Comparison of ENCODE assay signal across 8 cellular contexts in the genomic region with DNA sequence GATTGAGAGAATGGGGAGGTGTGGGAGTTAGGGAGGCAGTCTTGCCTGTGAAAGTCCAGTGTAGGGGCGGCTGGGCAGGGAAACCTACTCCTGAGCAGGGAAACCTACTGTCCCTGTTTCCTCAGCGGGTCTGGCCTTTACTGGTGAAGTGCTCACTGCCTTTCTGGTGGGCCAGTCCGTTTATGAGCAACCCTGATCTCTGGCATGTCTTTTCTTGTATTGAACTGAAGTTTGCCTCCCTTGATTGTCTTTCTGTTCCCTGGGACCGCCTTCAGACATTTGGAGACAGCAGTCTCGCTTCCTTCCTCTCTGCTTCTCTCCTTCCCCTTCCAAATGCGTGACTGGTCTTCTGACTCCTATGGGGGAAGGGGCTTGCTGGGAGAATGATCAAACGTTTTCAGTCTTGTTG. TPM values are rescaled to one million over a fixed set of nuclear protein-coding genes. Genes with fewer than 3 reads are reported as not detected.
A peak's percentile ranks its signal among the peaks of the same experiment; 100 is the strongest.
DNase-seq lines count a peak whose midpoint lies in the region; ATAC-seq, FAIRE-seq and TF ChIP-seq lines count a peak whose summit lies in the region.

No MANE protein-coding gene starts in this region.

- ATAC-seq in K562 (no peak), GM19023 (IDR thresholded peaks at IDR 0.05; ENCODE audit: unreplicated experiment) (no peak)

- peaks cover 7% of the 10 kb centered on the region for H4K20me1 ChIP-seq in K562 (replicated peaks; ENCODE audit: control insufficient read depth, insufficient read depth, low read length)

- peak overlapping the region; percentile 27 to 76; a peak in 2 of 4 replicates for H3K9ac ChIP-seq in K562 (ENCODE audit: insufficient read depth in 1 of 2, low read depth in 2 of 2, low read length in 2 of 2)

- H3K9me3 ChIP-seq in K562 (replicated peaks; ENCODE audit: control insufficient read depth, insufficient read depth, low read depth, low read length), result no peaks in the 10 kb centered on the region

- DNase-seq in Ammon's horn (ENCODE audit: low spot score) (peak; percentile 73), LHCN-M2 (ENCODE audit: low read depth) (peak; percentile 37), K562 (ENCODE audit: extremely low read depth in 1 of 4, low spot score in 3 of 4) (peak in 2 of 4 experiments; percentile 22 to 24), superior temporal gyrus (ENCODE audit: extremely low spot score) (peak; percentile 54), NCI-H146 (lab: John Stamatoyannopoulos, UW) (no peak), GF-D8 (lab: John Stamatoyannopoulos, UW) (no peak)

- peak; percentile 48 for FAIRE-seq in K562 (lab: Jason Lieb, UNC)

- no peak for TF ChIP-seq EP300 in K562 (IDR thresholded peaks at IDR 0.05; ENCODE audit: low read length)

- H3K27ac ChIP-seq in K562 (ENCODE audit: extremely low read depth, low read depth, low read length) (no peak overlapping the region; the same call in 2 of the 3 replicates), layer of hippocampus (ENCODE audit: low read depth, low read length) (peak overlapping the region; percentile 91)

- WGBS in K562 (ENCODE audit: insufficient coverage, low coverage, missing lambda C conversion rate), result 17% methylated on average over 7 of the region's 7 CpGs

- no peak for TF ChIP-seq RAD21 in K562 (CRISPR knock-in tag; conservative IDR thresholded peaks at IDR 0.05 in 1 of 2, IDR thresholded peaks at IDR 0.05 in 1 of 2)

- intact Hi-C loops in K562 (cut with micrococcal nuclease), result no loop called here

- peak overlapping the region; percentile 76 for H3K4me2 ChIP-seq in K562 (ENCODE audit: insufficient read depth, low read length)

- H3K9me1 ChIP-seq in K562 (ENCODE audit: control insufficient read depth, insufficient read depth, low read length), result no peaks in the 10 kb centered on the region

- H3K27me3 ChIP-seq in K562 (ENCODE audit: control insufficient read depth in 2 of 2, insufficient read depth in 2 of 2, low read length in 2 of 2), result no peaks in the 10 kb centered on the region
- H3K27me3 ChIP-seq in layer of hippocampus (ENCODE audit: control insufficient read depth, insufficient read depth, low read length), result no peaks in the 10 kb centered on the region

- TF ChIP-seq POLR2A in K562 (conservative IDR thresholded peaks at IDR 0.05), result no peak

- no peak overlapping the region for H2AFZ ChIP-seq in K562 (ENCODE audit: low read depth, low read length)

- H3K4me1 ChIP-seq in K562 (replicated peaks in 1 of 2; ENCODE audit: control insufficient read depth in 2 of 2, insufficient read depth in 2 of 2, low read length in 2 of 2), result peaks cover 8 to 26% of the 10 kb centered on the region in 2 experiments; a peak in 4 of 5 replicates

- TSS peak; percentile 12 for BruUV-seq in K562 (replicated peaks; lab: Mats Ljungman, UMichigan)

- H3K36me3 ChIP-seq in K562 (ENCODE audit: control insufficient read depth, insufficient read depth, low read length), result peaks cover 8% of the 10 kb centered on the region; the same call in 1 of the 3 replicates

- CTCF ChIA-PET in K562 (lab: Yijun Ruan, JAX; ENCODE audit: low intra/inter-chr PET ratio), result no interaction called here

- POLR2A ChIA-PET in K562 (lab: Yijun Ruan, JAX), result no interaction called here

- peak overlapping the region; percentile 29 for H3K4me3 ChIP-seq in K562

- H3K79me2 ChIP-seq in K562 (ENCODE audit: control insufficient read depth, insufficient read depth, low read length), result peaks cover 32% of the 10 kb centered on the region

- in situ Hi-C loops in K562 (cut with MboI), result no loop called here

- no peak for TF ChIP-seq CTCF in K562 (IDR thresholded peaks at IDR 0.05 in 2 of 3, conservative IDR thresholded peaks at IDR 0.05 in 1 of 3; ENCODE audit: insufficient read depth in 2 of 3, low read depth in 1 of 3, low read length in 3 of 3)

TF ChIP-seq in K562, 482 proteins besides CTCF, POLR2A, EP300 and RAD21:
- TF ChIP-seq SMARCC2 (IDR thresholded peaks at IDR 0.05; ENCODE audit: low read depth) (no peak), E2F3 (CRISPR knock-in tag; IDR thresholded peaks at IDR 0.05) (no peak), PYGO2 (tag; IDR thresholded peaks at IDR 0.05) (no peak), MAZ (CRISPR knock-in tag; conservative IDR thresholded peaks at IDR 0.05 in 1 of 2, IDR thresholded peaks at IDR 0.05 in 1 of 2) (no peak), RBM22 (IDR thresholded peaks at IDR 0.05; ENCODE audit: low read depth, low read length, poor library complexity, severe bottlenecking) (no peak), MTA2 (IDR thresholded peaks at IDR 0.05; ENCODE audit: low read depth) (no peak), ZNF24 (IDR thresholded peaks at IDR 0.05) (no peak), SMAD4 (CRISPR knock-in tag; conservative IDR thresholded peaks at IDR 0.05) (0 out of 2 replicates have a peak, but pooled peaks have one; percentile 23)
- TF ChIP-seq, protein P1, sequence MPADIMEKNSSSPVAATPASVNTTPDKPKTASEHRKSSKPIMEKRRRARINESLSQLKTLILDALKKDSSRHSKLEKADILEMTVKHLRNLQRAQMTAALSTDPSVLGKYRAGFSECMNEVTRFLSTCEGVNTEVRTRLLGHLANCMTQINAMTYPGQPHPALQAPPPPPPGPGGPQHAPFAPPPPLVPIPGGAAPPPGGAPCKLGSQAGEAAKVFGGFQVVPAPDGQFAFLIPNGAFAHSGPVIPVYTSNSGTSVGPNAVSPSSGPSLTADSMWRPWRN (IDR thresholded peaks at IDR 0.05; ENCODE audit: low read depth), result no peak

RNA-seq across cellular contexts. Expression of gene SNX18, which starts 2.9 kb away (rescaled TPM):
- 32.8 and 36.8 TPM in 2 replicates for total RNA-seq in LHCN-M2 (2014; rRNA removed)
- 12.0 TPM for polyA plus RNA-seq in LHCN-M2 (2012)
- 10.2 and 10.4 TPM in 2 replicates for total RNA-seq in K562 (2011; cell fraction: chromatin; rRNA removed; ENCODE audit: low replicate concordance)
- total RNA-seq in K562 (2011; cell fraction: nucleolus; rRNA removed), result 7.7 and 9.9 TPM in 2 replicates
- 8.5 and 10.4 TPM in 2 replicates for total RNA-seq in K562 (2011; cell fraction: nucleoplasm; rRNA removed)
- total RNA-seq in K562 (2014; rRNA removed), result 7.0 and 8.0 TPM in 2 replicates
- 8.4 and 9.2 TPM in 2 replicates for total RNA-seq in K562 (2014; rRNA removed; fragmentation: Illumina TruSeq; extraction: Trizol)
- total RNA-seq in K562 (2015; rRNA removed; fragmentation: Illumina TruSeq; extraction: Trizol), result 8.0 and 8.8 TPM in 2 replicates
- 7.8 and 8.2 TPM in 2 replicates for total RNA-seq in K562 (2021)
- polyA plus RNA-seq in K562 (2011; rRNA removed), result 5.0 and 5.1 TPM in 2 replicates
- polyA plus RNA-seq in K562 (2011; cell fraction: cytosol; rRNA removed), result 3.4 and 5.7 TPM in 2 replicates
- 3.2 and 3.9 TPM in 2 replicates for polyA plus RNA-seq in K562 (2011; cell fraction: nucleus; rRNA removed)
- polyA plus RNA-seq in K562 (2012), result 4.8 and 5.2 TPM in 2 replicates
- polyA plus RNA-seq in K562 (2014; fragmentation: Illumina TruSeq; extraction: Trizol), result 5.2 and 6.0 TPM in 2 replicates
- 1 to 10 TPM; 2.3 to 3.4 TPM for polyA plus RNA-seq in K562 (2014; fragmentation: Nextera tagmentation; extraction: Ambion mirVana)
- 4.3 and 5.4 TPM in 2 replicates for polyA plus RNA-seq in K562 (2014; rRNA removed)
- polyA minus RNA-seq in K562 (2011; rRNA and poly(A)+ RNA removed), result 11.7 and 12.4 TPM in 2 replicates
- 7.0 and 8.8 TPM in 2 replicates for polyA minus RNA-seq in K562 (2011; cell fraction: cytosol; rRNA and poly(A)+ RNA removed)
- 10.5 and 15.6 TPM in 2 replicates for polyA minus RNA-seq in K562 (2011; cell fraction: nucleus; rRNA and poly(A)+ RNA removed)

Comparison
In these comparisons a context has a peak if more than half of its experiments do, and no peak if none do; other contexts are left out.
1. DNase-seq: peak in Ammon's horn (single experiment), LHCN-M2 (single experiment) and superior temporal gyrus (single experiment); none in NCI-H146 (single experiment) and GF-D8 (single experiment).